Comparison of ENCODE assay signal across 16 cellular contexts in genomic region chr15:100712226-100712625, GRCh38.
DNase-seq lines count a peak whose midpoint lies in the region; ATAC-seq and TF ChIP-seq lines count a peak whose summit lies in the region.
"Had no signal": no experiment of that assay in that cellular context is flagged by ENCODE, and none has a peak within 500 bp of the region (broad histone marks: within the 10 kb centered on the region; RNA-seq: fewer than 3 reads in every experiment).

No MANE protein-coding gene starts in this region.

- no peak for TF ChIP-seq CTCF in GM13976 (IDR thresholded peaks at IDR 0.05; ENCODE audit: borderline replicate concordance, control extremely low read depth, extremely low read depth, insufficient read depth, missing control alignments)

- in situ Hi-C loops in GM13976 (cut with MboI; ENCODE audit: low sequenced_read_pairs, unreplicated experiment) = no loop called here

- CTCF ChIA-PET in HEK293T (lab: Yijun Ruan, JAX) = no interaction called here

- POLR2A ChIA-PET in HEK293T (lab: Yijun Ruan, JAX) = no interaction called here

- no peak for ATAC-seq in left lobe of liver
- ATAC-seq: left colon; natural killer cell; stimulated activated naive B cell treated with anti-CD40 and anti-IgM and Interleukin-4, amounts not matched to agents 10 μg/mL and 1 μg/mL and 100 μg/mL, for 72 hours had no signal

- DNase-seq in NCI-H226 (peak; percentile 96), fibroblast of gingiva (ENCODE audit: low read depth) (peak; percentile 44), left lobe of liver (ENCODE audit: low spot score) (peak; percentile 40), ureter (ENCODE audit: low spot score) (peak; percentile 42), GM13976 (ENCODE audit: low spot score) (no peak), HEK293T (ENCODE audit: extremely low spot score) (no peak), AG08396 (ENCODE audit: low spot score) (no peak)
- DNase-seq: activated CD4-positive, alpha-beta T cell treated with anti-CD3 and anti-CD28 coated beads, Interleukin-2, amount 50 U/mL, for 1 hour; CD4-positive, alpha-beta T cell; GDM1; HCEC 1CT; natural killer cell; NCI-H187 treated with DMSO at 0.1 percent for 48 hours; NCI-H69; stimulated activated naive B cell treated with anti-CD40 and anti-IgM and Interleukin-4, amounts not matched to agents 10 μg/mL and 1 μg/mL and 100 μg/mL, for 72 hours had no signal

TF ChIP-seq in HEK293T, 16 proteins besides CTCF, POLR2A, EP300 and RAD21:
- TF ChIP-seq ARNT (IDR thresholded peaks at IDR 0.05) (no peak), LEF1 (IDR thresholded peaks at IDR 0.05; ENCODE audit: borderline replicate concordance) (no peak), ZNF384 (IDR thresholded peaks at IDR 0.05) (no peak), ELF4 (IDR thresholded peaks at IDR 0.05) (no peak), TARDBP (IDR thresholded peaks at IDR 0.05) (no peak), SUZ12 (IDR thresholded peaks at IDR 0.05) (no peak), FOXK2 (IDR thresholded peaks at IDR 0.05) (no peak), PKNOX1 (IDR thresholded peaks at IDR 0.05) (no peak), FOXA1 (IDR thresholded peaks at IDR 0.05) (no peak), BHLHE40 (IDR thresholded peaks at IDR 0.05; ENCODE audit: borderline replicate concordance) (no peak), SP1 (IDR thresholded peaks at IDR 0.05) (no peak), L3MBTL2 (conservative IDR thresholded peaks at IDR 0.05) (no peak), CTBP1 (IDR thresholded peaks at IDR 0.05; ENCODE audit: borderline replicate concordance) (no peak), NFRKB (IDR thresholded peaks at IDR 0.05) (no peak), FOXM1 (IDR thresholded peaks at IDR 0.05; ENCODE audit: borderline replicate concordance) (no peak), HDGF (IDR thresholded peaks at IDR 0.05; ENCODE audit: borderline replicate concordance) (no peak)

Comparison
In these comparisons a context has a peak if more than half of its experiments do, and no peak if none do; other contexts are left out.
1. DNase-seq: peak in NCI-H226 (single experiment), fibroblast of gingiva (single experiment), left lobe of liver (single experiment) and ureter (single experiment); none in GM13976 (single experiment), HEK293T (single experiment) and AG08396 (single experiment).